ENCODE assay signal across 17 cellular contexts in genomic region chr4:133594246-133595207, GRCh38.
DNase-seq lines count a peak whose midpoint lies in the region; ATAC-seq and TF ChIP-seq lines count a peak whose summit lies in the region.
"Had no signal": no experiment of that assay in that cellular context is flagged by ENCODE, and none has a peak within 500 bp of the region (broad histone marks: within the 10 kb centered on the region; RNA-seq: fewer than 3 reads in every experiment).

No MANE protein-coding gene starts in this region.

- ATAC-seq in GM21786 (IDR thresholded peaks at IDR 0.05; ENCODE audit: unreplicated experiment), result no peak
- ATAC-seq: activated naive CD4-positive, alpha-beta T cell treated with anti-CD3 and anti-CD28 coated beads, Interleukin-2, amount 50 U/mL, for 72 hours; HCT116 had no signal

- peak overlapping the region; percentile 47; the same call in 1 of the 2 replicates for H3K27ac ChIP-seq in SK-N-MC
- H3K27ac ChIP-seq: 22Rv1, C4-2B had no signal

- TF ChIP-seq CTCF in epithelial cell of esophagus (IDR thresholded peaks at IDR 0.05; ENCODE audit: insufficient read depth, low read depth, low read length, missing control alignments) (no peak), retinal pigment epithelial cell (conservative IDR thresholded peaks at IDR 0.05; ENCODE audit: low read depth, low read length) (no peak)

- H3K9ac ChIP-seq in SK-N-MC (ENCODE audit: insufficient read length), result no peak overlapping the region

- H3K4me3 ChIP-seq in SK-N-MC, result peak overlapping the region; percentile 24; the same call in 1 of the 2 replicates
- no peak overlapping the region for H3K4me3 ChIP-seq in epithelial cell of esophagus (ENCODE audit: low read length)
- no peak overlapping the region for H3K4me3 ChIP-seq in retinal pigment epithelial cell (ENCODE audit: low read length)

- no peaks in the 10 kb centered on the region for H3K36me3 ChIP-seq in SK-N-MC (ENCODE audit: insufficient read depth, low read length)

- H3K9me3 ChIP-seq in SK-N-MC (ENCODE audit: low read depth, low read length), result no peaks in the 10 kb centered on the region

- DNase-seq in NCI-H1105 treated with DMSO at 0.1 percent for 48 hours (lab: John Stamatoyannopoulos, UW) (peak; percentile 18), NCI-H1105 (lab: John Stamatoyannopoulos, UW) (no peak), SK-N-MC (ENCODE audit: low read depth, low spot score) (peak; percentile 52), epithelial cell of esophagus (ENCODE audit: low read depth) (peak; percentile 80), retinal pigment epithelial cell (ENCODE audit: low read depth) (peak; percentile 79), SIG-M5 (lab: John Stamatoyannopoulos, UW) (no peak), NOMO-1 treated with dmso at 0.1 percent for 144 hours (lab: John Stamatoyannopoulos, UW; ENCODE audit: unreplicated experiment) (no peak)
- DNase-seq: activated CD4-positive, alpha-beta T cell treated with anti-CD3 and anti-CD28 coated beads, Interleukin-2, amount 50 U/mL, for 1 hour; DMS79; NCI-H2171; occipital lobe; SHP77 had no signal

Comparison
In these comparisons a context has a peak if more than half of its experiments do, and no peak if none do; other contexts are left out.
1. DNase-seq: peak in NCI-H1105 treated with DMSO at 0.1 percent for 48 hours (single experiment), SK-N-MC (single experiment), epithelial cell of esophagus (single experiment) and retinal pigment epithelial cell (single experiment); none in NCI-H1105 (single experiment), SIG-M5 (single experiment) and NOMO-1 treated with dmso at 0.1 percent for 144 hours (single experiment).